In genomic region chr16:68324336-68324735, GRCh38 we compare ENCODE assay signal across 29 cellular contexts.
"Had no signal": no experiment of that assay in that cellular context is flagged by ENCODE, and none has a peak within 500 bp of the region (broad histone marks: within the 10 kb centered on the region; RNA-seq: fewer than 3 reads in every experiment).

No MANE protein-coding gene starts in this region.

- DNase-seq: naive thymus-derived CD8-positive, alpha-beta T cell; nephron progenitor cell; nucleus accumbens; pancreas; retina; right lobe of liver; sigmoid colon; small intestine; stimulated activated CD4-positive, alpha-beta T cell treated with anti-CD3 and anti-CD28 coated beads, Interleukin-15, amount 100 ng/mL, for 24 hours; stimulated activated CD4-positive, alpha-beta T cell treated with anti-CD3 and anti-CD28 coated beads, Interleukin-2, amount 100 ng/mL, for 24 hours; stimulated activated CD4-positive, alpha-beta T cell treated with anti-CD3 and anti-CD28 coated beads, Interleukin-2, amount 100 ng/mL, for 48 hours; stimulated activated CD4-positive, alpha-beta T cell treated with anti-CD3 and anti-CD28 coated beads, Interleukin-4, amount 100 ng/mL, for 24 hours; stimulated activated naive CD4-positive, alpha-beta T cell; stimulated activated naive CD8-positive, alpha-beta T cell treated with anti-CD3 and anti-CD28 coated beads, Interleukin-15, amount 100 ng/mL, for 72 hours; stimulated activated naive CD8-positive, alpha-beta T cell treated with anti-CD3 and anti-CD28 coated beads, Interleukin-15, Interleukin-2, amounts not matched to agents 100 U/mL and 50 U/mL, for 24 hours; substantia nigra; testis; transverse colon; upper lobe of right lung; uterus had no signal

- H3K9me3 Mint-ChIP-seq: naive thymus-derived CD8-positive, alpha-beta T cell; natural killer cell treated with Interleukin-12 subunit alpha and Interleukin-12 subunit beta and Interleukin-15 and Interleukin-18, amount 100 ng/mL, for 72 hours; nephron progenitor cell; neural crest cell; stimulated activated effector memory CD8-positive, alpha-beta T cell treated with anti-CD3 and anti-CD28 coated beads, Interleukin-12 subunit alpha, Interleukin-12 subunit beta, amount 100 ng/mL, for 72 hours; stimulated activated naive CD8-positive, alpha-beta T cell treated with anti-CD3 and anti-CD28 coated beads, Interleukin-15, amount 100 ng/mL, for 72 hours; type B pancreatic cell had no signal

- H3K4me1 Mint-ChIP-seq: neural crest cell had no signal

- ATAC-seq: naive thymus-derived CD8-positive, alpha-beta T cell; natural killer cell treated with Interleukin-12 subunit alpha and Interleukin-12 subunit beta and Interleukin-15 and Interleukin-18, amount 100 ng/mL, for 72 hours; pancreas; right lobe of liver; stimulated activated effector memory CD8-positive, alpha-beta T cell treated with anti-CD3 and anti-CD28 coated beads, Interleukin-12 subunit alpha, Interleukin-12 subunit beta, amount 100 ng/mL, for 72 hours; stimulated activated naive CD8-positive, alpha-beta T cell treated with anti-CD3 and anti-CD28 coated beads, Interleukin-15, amount 100 ng/mL, for 72 hours; stimulated activated naive CD8-positive, alpha-beta T cell treated with anti-CD3 and anti-CD28 coated beads, Interleukin-15, Interleukin-2, amounts not matched to agents 100 U/mL and 50 U/mL, for 24 hours; upper lobe of right lung had no signal

- H3K4me3 Mint-ChIP-seq: naive thymus-derived CD8-positive, alpha-beta T cell; natural killer cell treated with Interleukin-12 subunit alpha and Interleukin-12 subunit beta and Interleukin-15 and Interleukin-18, amount 100 ng/mL, for 72 hours; nephron progenitor cell; neural crest cell; stimulated activated effector memory CD8-positive, alpha-beta T cell treated with anti-CD3 and anti-CD28 coated beads, Interleukin-12 subunit alpha, Interleukin-12 subunit beta, amount 100 ng/mL, for 72 hours; stimulated activated naive CD8-positive, alpha-beta T cell treated with anti-CD3 and anti-CD28 coated beads, Interleukin-15, amount 100 ng/mL, for 72 hours; type B pancreatic cell had no signal

- H3K9me3 ChIP-seq: neutrophil, pancreas, prostate gland, right atrium auricular region, right lobe of liver, sigmoid colon, suprapubic skin, testis, tibial artery, transverse colon, upper lobe of right lung, uterus had no signal

- H3K27ac Mint-ChIP-seq: stimulated activated effector memory CD8-positive, alpha-beta T cell treated with anti-CD3 and anti-CD28 coated beads, Interleukin-12 subunit alpha, Interleukin-12 subunit beta, amount 100 ng/mL, for 72 hours; type B pancreatic cell had no signal

- H3K27me3 Mint-ChIP-seq: naive thymus-derived CD8-positive, alpha-beta T cell; natural killer cell treated with Interleukin-12 subunit alpha and Interleukin-12 subunit beta and Interleukin-15 and Interleukin-18, amount 100 ng/mL, for 72 hours; stimulated activated naive CD8-positive, alpha-beta T cell treated with anti-CD3 and anti-CD28 coated beads, Interleukin-15, amount 100 ng/mL, for 72 hours; type B pancreatic cell had no signal

- H3K27ac ChIP-seq: neutrophil, pancreas, prostate gland, right atrium auricular region, right lobe of liver, sigmoid colon, suprapubic skin, testis, tibial artery, transverse colon, upper lobe of right lung, uterus had no signal
